ENCODE assay signal across 1 cellular context in genomic region chr7:726854-727103, GRCh38.
TF ChIP-seq lines count a peak whose summit lies in the region.

No MANE protein-coding gene starts in this region.

TF ChIP-seq in IMR-90, 13 proteins besides CTCF, POLR2A, EP300 and RAD21 (continued from another document):
- TF ChIP-seq ELK1 (IDR thresholded peaks at IDR 0.05; ENCODE audit: borderline replicate concordance, low read depth, low read length), result no peak
- no peak for TF ChIP-seq MAFK (IDR thresholded peaks at IDR 0.05; ENCODE audit: low read depth, low read length)
- TF ChIP-seq NFE2L2 (IDR thresholded peaks at IDR 0.05; ENCODE audit: low read depth, low read length), result no peak
- no peak for TF ChIP-seq MXI1 (IDR thresholded peaks at IDR 0.05; ENCODE audit: borderline replicate concordance, low read depth, low read length)
- TF ChIP-seq FOS (IDR thresholded peaks at IDR 0.05; ENCODE audit: low read depth, low read length), result no peak
- no peak for TF ChIP-seq SMC3 (IDR thresholded peaks at IDR 0.05; ENCODE audit: low read depth, low read length)
- no peak for TF ChIP-seq RCOR1 (IDR thresholded peaks at IDR 0.05; ENCODE audit: insufficient replicate concordance, low read length)
